8 cellular contexts compared by ENCODE assay signal in the genomic region with DNA sequence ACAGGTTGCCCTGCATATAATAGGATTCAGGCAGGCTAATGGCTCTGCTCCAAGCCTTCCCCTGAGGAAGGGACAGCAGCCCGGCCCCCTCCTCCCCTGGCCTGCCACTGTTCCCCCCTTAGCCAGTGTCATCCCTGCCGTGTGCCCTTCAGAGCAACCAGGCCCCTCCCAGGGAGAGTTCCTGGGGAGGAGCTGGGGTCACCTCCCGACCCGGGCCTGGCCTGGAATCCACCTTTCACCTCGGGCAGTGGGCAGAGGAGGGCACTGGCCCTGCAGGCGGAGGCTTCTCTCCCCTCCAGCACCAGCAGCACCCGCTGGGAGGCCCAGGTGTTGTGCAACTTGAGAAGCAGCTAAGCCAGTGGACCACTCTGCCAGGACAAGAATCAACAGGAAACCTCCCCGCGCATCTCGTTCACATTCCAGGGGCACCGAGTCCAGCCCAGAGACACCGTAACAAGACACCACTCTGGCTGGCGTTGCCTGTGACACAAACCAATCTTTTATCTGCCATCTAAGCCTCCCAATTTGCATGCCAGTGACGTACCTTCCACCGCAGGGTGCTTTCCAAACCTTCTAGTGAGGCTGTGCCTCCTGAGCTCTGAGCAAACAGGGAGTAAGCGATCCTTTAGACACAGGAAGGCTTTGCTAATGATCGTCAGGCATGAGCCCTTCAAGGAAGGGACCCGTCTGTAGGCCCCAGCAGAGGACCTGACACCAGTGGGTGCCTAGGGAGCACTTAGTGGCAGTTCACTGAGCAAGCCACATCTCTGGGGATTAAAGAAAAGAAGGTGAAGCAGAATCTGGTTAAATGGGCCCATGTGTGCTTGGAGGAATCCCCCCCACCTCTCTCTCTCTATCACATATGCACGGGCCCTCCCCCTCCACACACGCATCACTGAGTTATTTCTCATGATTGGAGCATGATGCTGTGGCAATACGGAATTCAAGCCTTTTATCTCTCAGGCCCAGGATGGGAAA.
DNase-seq lines count a peak whose midpoint lies in the region; ATAC-seq and TF ChIP-seq lines count a peak whose summit lies in the region.

No MANE protein-coding gene starts in this region.

- ATAC-seq in GM18870 (IDR thresholded peaks at IDR 0.05; ENCODE audit: unreplicated experiment) (peak; percentile 84), HG03066 (IDR thresholded peaks at IDR 0.05; ENCODE audit: low read depth, unreplicated experiment) (peak; percentile 87)

- DNase-seq in NCI-H460 (ENCODE audit: extremely low read depth, low read depth) (peak; percentile 86), activated T-cell treated with anti-CD3 and anti-CD28 coated beads for 48 hours (ENCODE audit: low read depth) (peak; percentile 17), iPS DF 4.7 (ENCODE audit: extremely low read depth, low spot score) (peak; percentile 68), UCSD-AML1 (lab: John Stamatoyannopoulos, UW; ENCODE audit: unreplicated experiment) (no peak)
- peak; percentile 53 for DNase-seq in stimulated activated CD4-positive, alpha-beta T cell treated with anti-CD3 and anti-CD28 coated beads, Interleukin-1b, Interleukin-23, amount 100 ng/mL, for 48 hours

- TF ChIP-seq CTCF in 22Rv1 (IDR thresholded peaks at IDR 0.05): no peak

- peak overlapping the region; percentile 74 for H3K27ac ChIP-seq in 22Rv1
